Comparison of ENCODE assay signal across 8 cellular contexts in the genomic region with DNA sequence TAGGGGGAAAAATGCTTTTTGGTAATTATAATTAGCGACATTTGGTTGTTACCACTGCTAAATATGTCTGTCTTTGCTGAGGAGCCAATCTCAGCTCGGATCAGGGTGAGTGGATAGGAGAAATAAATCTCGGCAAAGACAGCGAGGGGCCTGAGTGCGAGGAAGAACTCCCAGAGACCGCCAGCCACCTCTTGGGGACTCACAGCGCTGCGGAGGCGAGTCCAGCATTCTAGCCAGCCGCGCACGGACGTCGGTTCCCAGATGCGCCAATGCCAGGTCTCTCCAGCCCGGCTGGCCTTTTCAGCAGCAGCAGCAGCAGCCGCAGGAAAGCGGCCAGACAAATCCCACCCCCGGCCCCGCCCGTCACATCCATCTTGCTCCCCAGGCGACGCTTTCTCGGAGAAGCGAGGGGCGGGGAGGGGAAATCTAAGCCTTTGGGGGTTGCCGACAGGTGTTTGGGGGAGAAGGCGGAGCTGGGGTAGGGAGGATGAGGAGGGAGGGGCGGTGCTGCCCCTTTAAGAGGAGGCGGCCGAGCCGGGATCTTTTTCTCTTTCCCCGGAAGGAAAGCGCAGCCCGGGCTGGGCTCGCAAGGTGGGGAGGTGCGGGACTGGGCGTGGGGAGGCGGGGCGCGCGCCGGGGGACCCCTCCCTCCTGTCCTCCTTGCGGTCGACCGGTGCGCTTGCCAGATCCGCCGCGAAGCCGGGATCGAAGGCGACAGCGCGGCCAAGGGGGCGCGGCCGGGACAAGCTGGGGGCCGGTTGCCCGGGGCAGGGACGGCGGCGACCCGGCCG. TPM values are rescaled to one million over a fixed set of nuclear protein-coding genes. Genes with fewer than 3 reads are reported as not detected.
DNase-seq lines count a peak whose midpoint lies in the region; ATAC-seq and TF ChIP-seq lines count a peak whose summit lies in the region.

A gene (plus strand): TSS at position 685 of the 791 bp plus-strand sequence. CDS start 330 bp downstream, outside the sequence.

- DNase-seq in DMS114 treated with DMSO at 0.1 percent for 48 hours (lab: John Stamatoyannopoulos, UW; ENCODE audit: unreplicated experiment): peak; percentile 42
- peak; percentile 85 to 91 for DNase-seq in NCI-H524 (lab: John Stamatoyannopoulos, UW)
- DNase-seq in activated CD8-positive, alpha-beta memory T cell treated with anti-CD3 and anti-CD28 coated beads for 4 hours (ENCODE audit: low read depth in 2 of 2): peak; percentile 26 to 42
- DNase-seq in effector memory CD4-positive, alpha-beta T cell: peak; percentile 49 to 63 (median 58)
- DNase-seq in lung (ENCODE audit: low spot score): peak; percentile 88
- DNase-seq in stimulated activated CD4-positive, alpha-beta T cell treated with anti-CD3 and anti-CD28 coated beads, TNF-alpha, amount 100 ng/mL, for 24 hours (ENCODE audit: low read depth in 3 of 3): peak; percentile 23 to 73 (median 37)

- ATAC-seq in HG02759 (IDR thresholded peaks at IDR 0.05; ENCODE audit: unreplicated experiment) (peak; percentile 41), lung (ENCODE audit: insufficient read depth, low FRiP score) (peak; percentile 63), GM21786 (IDR thresholded peaks at IDR 0.05; ENCODE audit: unreplicated experiment) (no peak)

- H3K36me3 ChIP-seq in effector memory CD4-positive, alpha-beta T cell (ENCODE audit: control insufficient read depth, insufficient read depth, low read length): no peaks in the 10 kb centered on the region
- no peaks in the 10 kb centered on the region for H3K36me3 ChIP-seq in lung (ENCODE audit: control insufficient read depth in 2 of 2, insufficient read depth in 2 of 2, low read length in 2 of 2)

- WGBS in lung, 2 donors: 0% methylated on average over 38 to 65 of the region's 65 CpGs

- TF ChIP-seq CTCF in lung (IDR thresholded peaks at IDR 0.05; ENCODE audit: control extremely low read depth, extremely low read depth): no peak

- no peaks in the 10 kb centered on the region for H3K9me3 ChIP-seq in effector memory CD4-positive, alpha-beta T cell (ENCODE audit: control insufficient read depth, low read length)
- H3K9me3 ChIP-seq in lung (ENCODE audit: control insufficient read depth in 2 of 2, insufficient read depth in 1 of 2, low read length in 1 of 2): no peaks in the 10 kb centered on the region

- H3K4me1 ChIP-seq in effector memory CD4-positive, alpha-beta T cell (ENCODE audit: control insufficient read depth, insufficient read depth, low read length, poor library complexity, severe bottlenecking): peaks cover 11% of the 10 kb centered on the region
- peaks cover 13 to 44% of the 10 kb centered on the region in 2 donors for H3K4me1 ChIP-seq in lung (ENCODE audit: control insufficient read depth in 2 of 2, insufficient read depth in 2 of 2, low read length in 2 of 2)

- no peaks in the 10 kb centered on the region for H3K27me3 ChIP-seq in effector memory CD4-positive, alpha-beta T cell (replicated peaks; ENCODE audit: control insufficient read depth, insufficient read depth, low read length, poor library complexity, severe bottlenecking)
- H3K27me3 ChIP-seq in lung (ENCODE audit: control insufficient read depth, insufficient read depth): no peaks in the 10 kb centered on the region

- H3K27ac ChIP-seq in effector memory CD4-positive, alpha-beta T cell (ENCODE audit: insufficient read depth, low read length, poor library complexity, severe bottlenecking): peak within 1 kb of the TSS; percentile 52
- H3K27ac ChIP-seq in lung (ENCODE audit: low read depth in 1 of 2, low read length in 1 of 2): peak within 1 kb of the TSS; percentile 94 to 96

- peak within 1 kb of the TSS; percentile 84 for H3K4me3 ChIP-seq in effector memory CD4-positive, alpha-beta T cell (ENCODE audit: insufficient read depth, low read depth, low read length, poor library complexity, severe bottlenecking)
- H3K4me3 ChIP-seq in lung: peak within 1 kb of the TSS; percentile 77

RNA-seq across cellular contexts. Expression of the gene that starts here (rescaled TPM):
- total RNA-seq in lung: 100 to 1,000 TPM; 142 to 204 TPM
- polyA plus RNA-seq in lung: 100 to 1,000 TPM in 1 of 2 donors, 10 to 100 TPM in 1; 83.9 to 123 TPM

Comparison
In these comparisons a context has a peak if more than half of its experiments do, and no peak if none do; other contexts are left out.
1. DNase-seq: peak in every context shown above with its lines; median percentile 88 in NCI-H524; 88 in lung; 58 in effector memory CD4-positive, alpha-beta T cell; 42 in DMS114 treated with DMSO at 0.1 percent for 48 hours; 37 in stimulated activated CD4-positive, alpha-beta T cell treated with anti-CD3 and anti-CD28 coated beads, TNF-alpha, amount 100 ng/mL, for 24 hours; 34 in activated CD8-positive, alpha-beta memory T cell treated with anti-CD3 and anti-CD28 coated beads for 4 hours.